ENCODE assay signal across 1 cellular context in the genomic region with DNA sequence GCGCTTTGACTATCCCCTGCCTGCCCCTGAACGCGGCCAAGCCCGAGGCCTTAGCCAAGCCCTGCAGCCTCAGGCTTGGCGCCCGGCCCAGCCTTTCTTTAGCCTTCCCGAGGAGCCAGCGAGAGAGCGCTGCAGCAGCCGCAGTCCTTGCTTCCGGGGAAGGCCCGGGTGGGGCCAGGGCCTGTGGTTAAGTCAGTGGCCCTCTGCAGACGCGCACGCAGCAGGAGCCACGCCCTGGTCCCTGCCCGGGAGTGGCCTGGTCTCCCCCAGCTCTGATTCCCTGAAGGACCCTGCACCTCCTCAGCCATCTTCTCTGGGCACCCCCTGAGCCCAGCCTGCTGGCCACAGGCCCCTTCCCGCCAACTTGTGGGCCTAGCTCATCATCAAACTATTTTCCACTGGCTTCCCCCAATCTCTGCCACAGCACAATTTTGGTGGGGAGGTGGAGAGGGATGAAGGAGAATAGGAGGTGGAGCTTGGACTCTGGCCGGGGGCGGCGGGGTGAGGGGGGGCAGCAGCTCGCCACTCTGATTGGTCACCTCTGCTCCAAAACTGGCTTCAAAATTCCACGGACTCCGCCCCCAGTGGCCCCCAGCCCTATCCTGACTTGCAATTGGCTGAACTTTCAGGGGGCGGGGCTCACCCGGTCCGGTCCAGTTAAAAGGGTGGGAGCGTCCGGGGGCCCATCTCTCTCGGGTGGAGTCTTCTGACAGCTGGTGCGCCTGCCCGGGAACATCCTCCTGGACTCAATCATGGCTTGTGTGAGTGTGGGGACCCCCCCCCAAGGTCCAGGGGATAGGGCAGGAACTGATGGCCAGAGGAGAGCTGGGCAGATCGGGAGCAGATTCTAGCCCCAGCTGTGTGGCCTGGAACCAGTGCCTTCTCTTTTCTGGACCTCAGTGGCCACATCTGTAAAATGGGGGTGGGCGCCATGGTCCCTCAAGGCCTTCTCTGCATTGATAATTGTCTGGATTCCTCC.
TF ChIP-seq lines count a peak whose summit lies in the region.

A gene (plus strand): TSS at position 686 of the 979 bp plus-strand sequence. CDS start 67 bp downstream, at position 753.

TF ChIP-seq in GM12878, 131 proteins besides CTCF, POLR2A, EP300 and RAD21 (continued from another document):
- TF ChIP-seq SMC3 (IDR thresholded peaks at IDR 0.05; ENCODE audit: borderline replicate concordance, low read length) (0 out of 2 replicates have a peak, but pooled peaks have one; percentile 2), MTA2 (IDR thresholded peaks at IDR 0.05; ENCODE audit: low read depth) (no peak), ZZZ3 (IDR thresholded peaks at IDR 0.05; ENCODE audit: control insufficient read depth, insufficient read length, low read depth) (no peak), CREB1 (IDR thresholded peaks at IDR 0.05; ENCODE audit: low read depth) (0 out of 2 replicates have a peak, but pooled peaks have one; percentile 3), STAT3 (IDR thresholded peaks at IDR 0.05; ENCODE audit: low read depth, low read length) (no peak), TARDBP (IDR thresholded peaks at IDR 0.05; ENCODE audit: borderline replicate concordance) (no peak), ZNF274 (IDR thresholded peaks at IDR 0.05; ENCODE audit: insufficient read depth, insufficient read length) (no peak), ZBED1 (IDR thresholded peaks at IDR 0.05; ENCODE audit: borderline replicate concordance) (no peak), FOXK2 (IDR thresholded peaks at IDR 0.05) (no peak), RFX5 (IDR thresholded peaks at IDR 0.05; ENCODE audit: low read depth, low read length) (0 out of 2 replicates have a peak, but pooled peaks have one; percentile 62), RCOR1 (conservative IDR thresholded peaks at IDR 0.05; ENCODE audit: low read depth, low read length) (no peak)
- TF ChIP-seq, protein P1, sequence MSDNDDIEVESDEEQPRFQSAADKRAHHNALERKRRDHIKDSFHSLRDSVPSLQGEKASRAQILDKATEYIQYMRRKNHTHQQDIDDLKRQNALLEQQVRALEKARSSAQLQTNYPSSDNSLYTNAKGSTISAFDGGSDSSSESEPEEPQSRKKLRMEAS (IDR thresholded peaks at IDR 0.05; ENCODE audit: low read depth, low read length) = no peak
- TF ChIP-seq, protein P2, sequence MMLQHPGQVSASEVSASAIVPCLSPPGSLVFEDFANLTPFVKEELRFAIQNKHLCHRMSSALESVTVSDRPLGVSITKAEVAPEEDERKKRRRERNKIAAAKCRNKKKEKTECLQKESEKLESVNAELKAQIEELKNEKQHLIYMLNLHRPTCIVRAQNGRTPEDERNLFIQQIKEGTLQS (IDR thresholded peaks at IDR 0.05; ENCODE audit: borderline replicate concordance, extremely low read depth, low read depth, low read length) = no peak
TF ChIP-seq in GM12878: peak in this region for 36.
